Comparison of ENCODE assay signal across 1 cellular context in genomic region chr7:24476227-24476626, GRCh38.
TF ChIP-seq lines count a peak whose summit lies in the region.

No MANE protein-coding gene starts in this region.

TF ChIP-seq in HepG2, 621 proteins besides CTCF, POLR2A, EP300 and RAD21 (continued from another document):
- no peak for TF ChIP-seq ZNF318 (CRISPR knock-in tag; IDR thresholded peaks at IDR 0.05)
- TF ChIP-seq SMARCE1 (IDR thresholded peaks at IDR 0.05; ENCODE audit: borderline replicate concordance) = no peak
- TF ChIP-seq ZNF670 (CRISPR knock-in tag; IDR thresholded peaks at IDR 0.05; ENCODE audit: borderline replicate concordance) = no peak
- TF ChIP-seq ATF6 (CRISPR knock-in tag; conservative IDR thresholded peaks at IDR 0.05) = no peak
- TF ChIP-seq KLF9 (CRISPR knock-in tag; IDR thresholded peaks at IDR 0.05; ENCODE audit: low read depth) = no peak
- no peak for TF ChIP-seq ZMYM2 (CRISPR knock-in tag; IDR thresholded peaks at IDR 0.05)
- TF ChIP-seq ZBTB33 (CRISPR knock-in tag; IDR thresholded peaks at IDR 0.05) = peak; percentile 17; the same call in 1 of the 2 replicates
